Comparison of ENCODE assay signal across 19 cellular contexts in the genomic region with DNA sequence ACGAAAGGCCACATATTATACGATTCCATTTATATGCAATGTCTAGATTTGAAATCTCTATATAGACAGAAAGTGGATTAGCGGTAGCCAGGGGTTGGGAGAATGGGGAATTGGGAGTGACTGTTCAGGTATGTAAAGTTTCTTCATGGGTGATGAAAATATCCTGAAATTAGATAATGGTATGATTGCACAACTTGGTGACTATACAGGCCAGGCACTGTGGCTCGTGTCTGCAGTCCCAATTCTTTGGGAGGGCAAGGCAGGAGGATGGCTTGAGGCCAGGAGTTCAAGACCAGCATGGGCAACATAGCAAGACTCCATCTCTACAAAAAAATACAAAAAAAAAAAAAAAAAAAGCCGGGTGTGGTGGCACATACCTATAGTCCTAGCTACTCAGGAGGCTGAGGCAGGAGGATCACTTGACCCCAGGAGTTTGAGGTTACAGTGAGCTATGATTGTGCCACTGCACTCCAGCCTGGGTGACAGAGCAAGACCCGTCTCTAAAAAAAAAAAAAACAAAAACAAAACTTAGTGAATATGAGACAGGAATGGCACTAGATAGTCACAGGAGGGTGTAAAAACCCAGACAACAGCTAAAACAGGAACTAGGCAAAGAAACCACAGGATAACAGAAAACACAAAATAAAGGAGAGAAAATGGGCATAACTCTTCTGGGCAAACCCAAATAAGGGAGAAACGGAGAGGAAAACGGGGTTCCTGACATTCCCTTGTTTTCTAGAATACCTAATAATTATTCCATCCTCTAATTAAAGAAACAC.
"Had no signal": no experiment of that assay in that cellular context is flagged by ENCODE, and none has a peak within 500 bp of the region (broad histone marks: within the 10 kb centered on the region; RNA-seq: fewer than 3 reads in every experiment).

No MANE protein-coding gene starts in this region.

- H3K27ac ChIP-seq: hepatocyte, ovary, psoas muscle, suprapubic skin, transverse colon had no signal

- DNase-seq: activated gamma-delta T cell treated with Interleukin-2 at 50 U/mL for 16 hours; activated T-cell treated with anti-CD3 and anti-CD28 coated beads for 4 hours; effector memory CD8-positive, alpha-beta T cell; left cardiac atrium; mesendoderm; naive thymus-derived CD8-positive, alpha-beta T cell; ovary; psoas muscle; right cardiac atrium; small intestine; stimulated activated CD4-positive, alpha-beta T cell treated with anti-CD3 and anti-CD28 coated beads, Interleukin-15, amount 100 ng/mL, for 24 hours; stimulated activated CD4-positive, alpha-beta T cell treated with anti-CD3 and anti-CD28 coated beads, Interleukin-4, amount 100 ng/mL, for 1 hour; stimulated activated naive CD8-positive, alpha-beta T cell treated with anti-CD3 and anti-CD28 coated beads, Interleukin-15, amount 100 ng/mL, for 72 hours; transverse colon had no signal

- H3K27me3 ChIP-seq: hepatocyte, ovary, suprapubic skin, transverse colon had no signal

- H3K9me3 Mint-ChIP-seq: activated T-helper 1 cell treated with anti-CD3 and anti-CD28 coated beads, Interleukin-12 subunit alpha, Interleukin-12 subunit beta, Interleukin-2, Interleukin-4 antibody, amounts not matched to agents 30 ng/mL and 10 ng/mL and 1 ng/mL, durations not matched to agents 14 hours and 24 hours and 36 hours; effector memory CD8-positive, alpha-beta T cell; naive thymus-derived CD8-positive, alpha-beta T cell; stimulated activated naive CD8-positive, alpha-beta T cell treated with anti-CD3 and anti-CD28 coated beads, Interleukin-15, amount 100 ng/mL, for 72 hours had no signal

- H2AFZ ChIP-seq: hepatocyte had no signal

- H3K79me2 ChIP-seq: hepatocyte had no signal

- H3K36me3 ChIP-seq: ovary, suprapubic skin, transverse colon had no signal

- H3K36me3 Mint-ChIP-seq: activated naive CD8-positive, alpha-beta T cell; naive thymus-derived CD8-positive, alpha-beta T cell had no signal

- H3K4me3 ChIP-seq: hepatocyte, ovary, psoas muscle, suprapubic skin, transverse colon had no signal

- H3K9me3 ChIP-seq: ovary, psoas muscle, suprapubic skin, transverse colon had no signal

- H3K4me3 Mint-ChIP-seq: activated naive CD8-positive, alpha-beta T cell; activated T-helper 1 cell treated with anti-CD3 and anti-CD28 coated beads, Interleukin-12 subunit alpha, Interleukin-12 subunit beta, Interleukin-2, Interleukin-4 antibody, amounts not matched to agents 30 ng/mL and 10 ng/mL and 1 ng/mL, durations not matched to agents 14 hours and 24 hours and 36 hours; effector memory CD8-positive, alpha-beta T cell; naive thymus-derived CD8-positive, alpha-beta T cell; stimulated activated naive CD8-positive, alpha-beta T cell treated with anti-CD3 and anti-CD28 coated beads, Interleukin-15, amount 100 ng/mL, for 72 hours had no signal

- H3K27ac Mint-ChIP-seq: activated naive CD8-positive, alpha-beta T cell; activated T-helper 1 cell treated with anti-CD3 and anti-CD28 coated beads, Interleukin-12 subunit alpha, Interleukin-12 subunit beta, Interleukin-2, Interleukin-4 antibody, amounts not matched to agents 30 ng/mL and 10 ng/mL and 1 ng/mL, durations not matched to agents 14 hours and 24 hours and 36 hours; effector memory CD8-positive, alpha-beta T cell; naive thymus-derived CD8-positive, alpha-beta T cell; stimulated activated naive CD8-positive, alpha-beta T cell treated with anti-CD3 and anti-CD28 coated beads, Interleukin-15, amount 100 ng/mL, for 72 hours had no signal

- ATAC-seq: activated CD4-positive, CD25-positive, alpha-beta regulatory T cell treated with anti-CD3 and anti-CD28 coated beads, Interleukin-2, amount 50 U/mL, for 24 hours; effector memory CD8-positive, alpha-beta T cell; left cardiac atrium; naive thymus-derived CD8-positive, alpha-beta T cell; psoas muscle; right cardiac atrium; stimulated activated naive CD8-positive, alpha-beta T cell treated with anti-CD3 and anti-CD28 coated beads, Interleukin-15, amount 100 ng/mL, for 72 hours had no signal

- H3K4me1 ChIP-seq: psoas muscle had no signal

- H3K4me2 ChIP-seq: hepatocyte had no signal
